In the genomic region with DNA sequence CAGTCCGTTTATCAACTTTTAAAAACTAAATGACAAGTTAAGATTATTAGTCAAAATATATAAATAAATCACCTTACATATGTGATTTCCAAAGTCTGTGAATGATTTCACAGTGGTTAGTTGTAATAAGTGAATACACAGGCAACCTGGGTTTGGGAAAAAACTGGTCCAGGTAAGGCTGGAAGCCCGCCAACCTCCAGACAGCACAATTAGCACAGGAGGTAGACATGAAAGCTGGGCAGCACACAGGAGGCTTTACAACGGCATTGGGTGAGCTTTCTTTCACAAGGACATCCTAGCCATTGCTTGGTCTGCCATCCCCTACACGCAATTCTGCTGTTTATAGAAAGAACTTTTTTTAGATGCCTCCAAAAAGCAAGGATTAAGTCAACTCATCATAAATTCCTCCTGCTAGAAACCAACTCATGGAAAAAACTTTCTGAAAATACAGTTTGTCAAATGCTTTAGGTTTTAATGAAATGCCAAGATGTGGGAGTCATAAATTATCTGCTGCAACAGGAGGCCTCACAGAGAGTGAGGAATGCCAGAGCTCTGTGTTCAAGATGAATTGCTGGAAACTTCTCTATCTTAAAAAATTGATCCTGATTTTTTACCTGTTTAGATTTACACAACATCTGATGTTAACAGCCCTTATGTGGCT, we compare ENCODE assay signal across 15 cellular contexts.
A peak's percentile ranks its signal among the peaks of the same experiment; 100 is the strongest.
DNase-seq lines count a peak whose midpoint lies in the region; ATAC-seq and TF ChIP-seq lines count a peak whose summit lies in the region.
"Had no signal": no experiment of that assay in that cellular context is flagged by ENCODE, and none has a peak within 500 bp of the region (broad histone marks: within the 10 kb centered on the region; RNA-seq: fewer than 3 reads in every experiment).

No MANE protein-coding gene starts in this region.

- no peaks in the 10 kb centered on the region for H3K27me3 Mint-ChIP-seq in chondrocyte (ENCODE audit: low read depth)
- peaks cover 5% of the 10 kb centered on the region for H3K27me3 Mint-ChIP-seq in activated CD4-positive, alpha-beta memory T cell treated with anti-CD3 and anti-CD28 coated beads, Interleukin-2, amount 10 ng/mL, durations not matched to agents 7 days and 5 days
- peaks cover 24% of the 10 kb centered on the region for H3K27me3 Mint-ChIP-seq in progenitor cell of endocrine pancreas
- peaks cover 28 to 47% of the 10 kb centered on the region in 2 donors for H3K27me3 Mint-ChIP-seq in stimulated activated naive B cell treated with anti-CD40 and anti-IgM and Interleukin-4, amounts not matched to agents 10 μg/mL and 1 μg/mL and 100 μg/mL, for 72 hours
- H3K27me3 Mint-ChIP-seq in CD4-positive, alpha-beta T cell, result peaks cover 25% of the 10 kb centered on the region

- H3K36me3 ChIP-seq in prostate gland, result no peaks in the 10 kb centered on the region
- H3K36me3 ChIP-seq: neural progenitor cell, suprapubic skin had no signal

- WGBS in prostate gland, result 58% methylated on average over 4 of the region's 4 CpGs

- no peaks in the 10 kb centered on the region for H3K9me3 ChIP-seq in prostate gland
- H3K9me3 ChIP-seq in CD4-positive, alpha-beta T cell (ENCODE audit: control insufficient read depth, low read length), result no peaks in the 10 kb centered on the region
- H3K9me3 ChIP-seq: suprapubic skin had no signal

- H3K4me3 ChIP-seq in prostate gland, result no peak overlapping the region
- H3K4me3 ChIP-seq: neural progenitor cell, suprapubic skin had no signal

- H3K9me3 Mint-ChIP-seq in chondrocyte (ENCODE audit: low read depth) (peaks cover 3% of the 10 kb centered on the region), progenitor cell of endocrine pancreas (ENCODE audit: low read depth) (no peaks in the 10 kb centered on the region)
- no peaks in the 10 kb centered on the region for H3K9me3 Mint-ChIP-seq in activated CD4-positive, alpha-beta memory T cell treated with anti-CD3 and anti-CD28 coated beads, Interleukin-2, amount 10 ng/mL, durations not matched to agents 7 days and 5 days
- no peaks in the 10 kb centered on the region for H3K9me3 Mint-ChIP-seq in stimulated activated naive B cell treated with anti-CD40 and anti-IgM and Interleukin-4, amounts not matched to agents 10 μg/mL and 1 μg/mL and 100 μg/mL, for 72 hours
- no peaks in the 10 kb centered on the region for H3K9me3 Mint-ChIP-seq in CD4-positive, alpha-beta T cell
- H3K9me3 Mint-ChIP-seq: neural progenitor cell had no signal

- DNase-seq in DMS153 treated with DMSO at 0.1 percent for 48 hours (lab: John Stamatoyannopoulos, UW; ENCODE audit: unreplicated experiment), result peak; percentile 44
- peak; percentile 69 to 80 for DNase-seq in NCI-H2081 (lab: John Stamatoyannopoulos, UW)
- no peak for DNase-seq in chondrocyte (ENCODE audit: low spot score)
- peak; percentile 29 for DNase-seq in prostate gland (ENCODE audit: low spot score)
- DNase-seq in activated CD4-positive, alpha-beta memory T cell treated with anti-CD3 and anti-CD28 coated beads, Interleukin-2, amount 10 ng/mL, durations not matched to agents 7 days and 5 days, result no peak
- no peak for DNase-seq in progenitor cell of endocrine pancreas (ENCODE audit: low spot score, unreplicated experiment)
- no peak for DNase-seq in stimulated activated naive B cell treated with anti-CD40 and anti-IgM and Interleukin-4, amounts not matched to agents 10 μg/mL and 1 μg/mL and 100 μg/mL, for 72 hours
- DNase-seq in CD4-positive, alpha-beta T cell, result no peak
- DNase-seq: anterior cingulate cortex; Calu3; left cardiac atrium; stimulated activated CD4-positive, alpha-beta T cell treated with anti-CD3 and anti-CD28 coated beads, Interleukin-4, amount 100 ng/mL, for 4 hours had no signal

- H3K4me3 Mint-ChIP-seq in chondrocyte (ENCODE audit: unreplicated experiment) (peak overlapping the region; percentile 40), progenitor cell of endocrine pancreas (ENCODE audit: low read depth) (no peak overlapping the region)
- no peak overlapping the region for H3K4me3 Mint-ChIP-seq in activated CD4-positive, alpha-beta memory T cell treated with anti-CD3 and anti-CD28 coated beads, Interleukin-2, amount 10 ng/mL, durations not matched to agents 7 days and 5 days
- no peak overlapping the region for H3K4me3 Mint-ChIP-seq in stimulated activated naive B cell treated with anti-CD40 and anti-IgM and Interleukin-4, amounts not matched to agents 10 μg/mL and 1 μg/mL and 100 μg/mL, for 72 hours
- no peak overlapping the region for H3K4me3 Mint-ChIP-seq in CD4-positive, alpha-beta T cell
- H3K4me3 Mint-ChIP-seq: neural progenitor cell had no signal

- peak overlapping the region; percentile 91 for H3K27ac Mint-ChIP-seq in chondrocyte (ENCODE audit: unreplicated experiment)
- H3K27ac Mint-ChIP-seq in activated CD4-positive, alpha-beta memory T cell treated with anti-CD3 and anti-CD28 coated beads, Interleukin-2, amount 10 ng/mL, durations not matched to agents 7 days and 5 days, result no peak overlapping the region
- H3K27ac Mint-ChIP-seq in progenitor cell of endocrine pancreas, result no peak overlapping the region
- H3K27ac Mint-ChIP-seq in stimulated activated naive B cell treated with anti-CD40 and anti-IgM and Interleukin-4, amounts not matched to agents 10 μg/mL and 1 μg/mL and 100 μg/mL, for 72 hours, result no peak overlapping the region
- no peak overlapping the region for H3K27ac Mint-ChIP-seq in CD4-positive, alpha-beta T cell
- H3K27ac Mint-ChIP-seq: neural progenitor cell had no signal

- POLR2A ChIA-PET in activated CD4-positive, alpha-beta memory T cell treated with anti-CD3 and anti-CD28 coated beads, Interleukin-2, amount 10 ng/mL, durations not matched to agents 7 days and 5 days (lab: Charles Lee), result no interaction called here
- POLR2A ChIA-PET in CD4-positive, alpha-beta T cell (lab: Charles Lee), result no interaction called here

- no peak for TF ChIP-seq POLR2A in prostate gland (IDR thresholded peaks at IDR 0.05)

- H3K27me3 ChIP-seq in prostate gland (replicated peaks; ENCODE audit: insufficient read depth), result no peaks in the 10 kb centered on the region
- no peaks in the 10 kb centered on the region for H3K27me3 ChIP-seq in CD4-positive, alpha-beta T cell (ENCODE audit: control insufficient read depth, insufficient read depth, low read length)
- H3K27me3 ChIP-seq: neural progenitor cell, suprapubic skin had no signal

- H3K4me1 ChIP-seq in prostate gland (replicated peaks), result no peaks in the 10 kb centered on the region

- TF ChIP-seq CTCF in chondrocyte (IDR thresholded peaks at IDR 0.05) (no peak), prostate gland (IDR thresholded peaks at IDR 0.05) (no peak), progenitor cell of endocrine pancreas (IDR thresholded peaks at IDR 0.05; ENCODE audit: unreplicated experiment) (no peak)
- TF ChIP-seq CTCF in CD4-positive, alpha-beta T cell (IDR thresholded peaks at IDR 0.05), result no peak

- CTCF ChIA-PET in activated CD4-positive, alpha-beta memory T cell treated with anti-CD3 and anti-CD28 coated beads, Interleukin-2, amount 10 ng/mL, durations not matched to agents 7 days and 5 days (lab: Charles Lee), result no interaction called here
- CTCF ChIA-PET in CD4-positive, alpha-beta T cell (lab: Charles Lee), result no interaction called here

- H3K36me3 Mint-ChIP-seq in chondrocyte (ENCODE audit: low read depth) (no peaks in the 10 kb centered on the region), progenitor cell of endocrine pancreas (ENCODE audit: insufficient read depth) (no peaks in the 10 kb centered on the region)
- no peaks in the 10 kb centered on the region for H3K36me3 Mint-ChIP-seq in activated CD4-positive, alpha-beta memory T cell treated with anti-CD3 and anti-CD28 coated beads, Interleukin-2, amount 10 ng/mL, durations not matched to agents 7 days and 5 days (ENCODE audit: low read depth)
- H3K36me3 Mint-ChIP-seq in stimulated activated naive B cell treated with anti-CD40 and anti-IgM and Interleukin-4, amounts not matched to agents 10 μg/mL and 1 μg/mL and 100 μg/mL, for 72 hours, result no peaks in the 10 kb centered on the region
- no peaks in the 10 kb centered on the region for H3K36me3 Mint-ChIP-seq in CD4-positive, alpha-beta T cell (ENCODE audit: low read depth)
- H3K36me3 Mint-ChIP-seq: neural progenitor cell had no signal

- no peak for ATAC-seq in stimulated activated naive B cell treated with anti-CD40 and anti-IgM and Interleukin-4, amounts not matched to agents 10 μg/mL and 1 μg/mL and 100 μg/mL, for 72 hours (replicated peaks)
- ATAC-seq in CD4-positive, alpha-beta T cell (ENCODE audit: poor library complexity), result no peak

- no peak overlapping the region for H3K27ac ChIP-seq in prostate gland
- no peak overlapping the region for H3K27ac ChIP-seq in CD4-positive, alpha-beta T cell (ENCODE audit: low read depth, low read length)
- H3K27ac ChIP-seq: epithelial cell of prostate, neural progenitor cell, suprapubic skin had no signal

- H3K4me1 Mint-ChIP-seq in chondrocyte (ENCODE audit: low read depth) (peaks cover 97% of the 10 kb centered on the region), progenitor cell of endocrine pancreas (ENCODE audit: low read depth) (no peaks in the 10 kb centered on the region)
- H3K4me1 Mint-ChIP-seq in activated CD4-positive, alpha-beta memory T cell treated with anti-CD3 and anti-CD28 coated beads, Interleukin-2, amount 10 ng/mL, durations not matched to agents 7 days and 5 days, result peaks cover 6% of the 10 kb centered on the region
- H3K4me1 Mint-ChIP-seq in stimulated activated naive B cell treated with anti-CD40 and anti-IgM and Interleukin-4, amounts not matched to agents 10 μg/mL and 1 μg/mL and 100 μg/mL, for 72 hours, result no peaks in the 10 kb centered on the region
- no peaks in the 10 kb centered on the region for H3K4me1 Mint-ChIP-seq in CD4-positive, alpha-beta T cell (ENCODE audit: low read depth)

- intact Hi-C loops in prostate gland (cut with DNase I), result no loop called here
- intact Hi-C loops in CD4-positive, alpha-beta T cell (cut with DNase I, micrococcal nuclease), result no loop called here

Comparison
In these comparisons a context has a peak if more than half of its experiments do, and no peak if none do; other contexts are left out.
1. DNase-seq: peak in DMS153 treated with DMSO at 0.1 percent for 48 hours (single experiment), NCI-H2081 (2 of 2) and prostate gland (single experiment); none in chondrocyte (single experiment), activated CD4-positive, alpha-beta memory T cell treated with anti-CD3 and anti-CD28 coated beads, Interleukin-2, amount 10 ng/mL, durations not matched to agents 7 days and 5 days (single experiment), progenitor cell of endocrine pancreas (single experiment), stimulated activated naive B cell treated with anti-CD40 and anti-IgM and Interleukin-4, amounts not matched to agents 10 μg/mL and 1 μg/mL and 100 μg/mL, for 72 hours (single experiment) and CD4-positive, alpha-beta T cell (0 of 10).